In the genomic region with DNA sequence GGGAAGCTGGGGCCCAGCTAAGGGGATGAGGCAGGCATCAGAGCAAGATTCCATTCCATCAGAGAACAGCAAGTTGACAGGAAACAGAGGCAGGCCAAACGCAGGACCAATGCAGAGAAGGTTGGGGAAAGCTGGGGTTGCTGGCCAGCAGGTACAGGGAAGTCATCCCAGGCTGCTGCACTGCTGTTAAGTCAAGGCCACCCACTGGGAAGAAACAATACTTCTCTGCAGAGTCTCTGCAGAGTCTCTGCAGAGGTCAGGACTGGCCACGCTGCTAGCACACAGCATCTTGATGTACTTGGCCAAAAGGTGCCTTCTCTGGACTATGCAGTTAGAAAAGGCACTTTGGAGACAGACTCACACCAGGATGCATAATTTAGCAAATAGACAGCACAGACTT, we compare ENCODE assay signal across 29 cellular contexts.
"Had no signal": no experiment of that assay in that cellular context is flagged by ENCODE, and none has a peak within 500 bp of the region (broad histone marks: within the 10 kb centered on the region; RNA-seq: fewer than 3 reads in every experiment).

No MANE protein-coding gene starts in this region.

- ATAC-seq: activated CD8-positive, alpha-beta T cell treated with anti-CD3 and anti-CD28 coated beads for 36 hours; activated T-cell treated with anti-CD3 and anti-CD28 coated beads, Interleukin-2, amount 50 U/mL, for 72 hours; activated T-helper 17 cell treated with anti-CD3 and anti-CD28 coated beads, Interleukin-2, amount 50 U/mL, for 72 hours; Right ventricle myocardium inferior; SK-N-SH treated with all-trans-retinoic acid at 6 μM for 48 hours; T-cell had no signal

- H3K27ac Mint-ChIP-seq: activated CD4-positive, alpha-beta T cell treated with anti-CD3 and anti-CD28 coated beads, Interleukin-2, amount 10 ng/mL, durations not matched to agents 24 days and 14 days; activated CD8-positive, alpha-beta T cell treated with anti-CD3 and anti-CD28 coated beads for 36 hours; activated naive CD8-positive, alpha-beta T cell treated with anti-CD3 and anti-CD28 coated beads for 36 hours; activated T-cell treated with anti-CD3 and anti-CD28 coated beads, Interleukin-2, amount 50 U/mL, for 72 hours; activated T-helper 17 cell treated with anti-CD3 and anti-CD28 coated beads, Interleukin-2, amount 50 U/mL, for 72 hours; T-cell had no signal

- H3K36me3 Mint-ChIP-seq: activated naive CD8-positive, alpha-beta T cell treated with anti-CD3 and anti-CD28 coated beads for 36 hours; T-cell had no signal

- H3K4me3 ChIP-seq: Peyer's patch had no signal

- H3K36me3 ChIP-seq: Peyer's patch, WERI-Rb-1 had no signal

- H3K4me1 Mint-ChIP-seq: activated T-helper 17 cell treated with anti-CD3 and anti-CD28 coated beads, Interleukin-2, amount 50 U/mL, for 72 hours had no signal

- H3K27me3 ChIP-seq: Peyer's patch had no signal

- H3K9me3 Mint-ChIP-seq: activated CD4-positive, alpha-beta T cell treated with anti-CD3 and anti-CD28 coated beads, Interleukin-2, amount 10 ng/mL, durations not matched to agents 24 days and 14 days; activated CD8-positive, alpha-beta T cell treated with anti-CD3 and anti-CD28 coated beads for 36 hours; activated naive CD8-positive, alpha-beta T cell treated with anti-CD3 and anti-CD28 coated beads for 36 hours; activated T-cell treated with anti-CD3 and anti-CD28 coated beads, Interleukin-2, amount 50 U/mL, for 72 hours; activated T-helper 17 cell treated with anti-CD3 and anti-CD28 coated beads, Interleukin-2, amount 50 U/mL, for 72 hours; T-cell had no signal

- DNase-seq: activated CD4-positive, alpha-beta T cell treated with anti-CD3 and anti-CD28 coated beads, Interleukin-2, amount 10 ng/mL, durations not matched to agents 24 days and 14 days; activated CD4-positive, alpha-beta T cell treated with anti-CD3 and anti-CD28 coated beads, Interleukin-2, amount 50 U/mL, for 4 hours; activated CD8-positive, alpha-beta T cell treated with anti-CD3 and anti-CD28 coated beads for 36 hours; activated effector memory CD4-positive, alpha-beta T cell treated with anti-CD3 and anti-CD28 coated beads, Interleukin-2, amount 50 U/mL, for 16 hours; activated naive CD4-positive, alpha-beta T cell; activated naive CD4-positive, alpha-beta T cell treated with anti-CD3 and anti-CD28 coated beads, Interleukin-2, amount 50 U/mL, for 16 hours; activated naive CD8-positive, alpha-beta T cell treated with anti-CD3 and anti-CD28 coated beads for 36 hours; activated T-cell treated with anti-CD3 and anti-CD28 coated beads, Interleukin-2, amount 50 U/mL, for 1 hour; activated T-cell treated with anti-CD3 and anti-CD28 coated beads, Interleukin-2, amount 50 U/mL, for 72 hours; amniotic stem cell; aorta; KG1; MM.1S; NCI-H1694; NCI-H1930; NCI-H2081 treated with DMSO at 0.1 percent for 48 hours; NCI-H226; NCI-H446 treated with DMSO at 0.1 percent for 48 hours; NCI-H524; PC-3; Peyer's patch; SIG-M5; T-cell; T-helper 2 cell; T-helper 9 cell had no signal

- H3K9me3 ChIP-seq: Peyer's patch had no signal

- H3K27ac ChIP-seq: Peyer's patch, WERI-Rb-1 had no signal

- H3K4me3 Mint-ChIP-seq: activated CD4-positive, alpha-beta T cell treated with anti-CD3 and anti-CD28 coated beads, Interleukin-2, amount 10 ng/mL, durations not matched to agents 24 days and 14 days; activated CD8-positive, alpha-beta T cell treated with anti-CD3 and anti-CD28 coated beads for 36 hours; activated naive CD8-positive, alpha-beta T cell treated with anti-CD3 and anti-CD28 coated beads for 36 hours; activated T-cell treated with anti-CD3 and anti-CD28 coated beads, Interleukin-2, amount 50 U/mL, for 72 hours; activated T-helper 17 cell treated with anti-CD3 and anti-CD28 coated beads, Interleukin-2, amount 50 U/mL, for 72 hours; T-cell had no signal
